In the genomic region with DNA sequence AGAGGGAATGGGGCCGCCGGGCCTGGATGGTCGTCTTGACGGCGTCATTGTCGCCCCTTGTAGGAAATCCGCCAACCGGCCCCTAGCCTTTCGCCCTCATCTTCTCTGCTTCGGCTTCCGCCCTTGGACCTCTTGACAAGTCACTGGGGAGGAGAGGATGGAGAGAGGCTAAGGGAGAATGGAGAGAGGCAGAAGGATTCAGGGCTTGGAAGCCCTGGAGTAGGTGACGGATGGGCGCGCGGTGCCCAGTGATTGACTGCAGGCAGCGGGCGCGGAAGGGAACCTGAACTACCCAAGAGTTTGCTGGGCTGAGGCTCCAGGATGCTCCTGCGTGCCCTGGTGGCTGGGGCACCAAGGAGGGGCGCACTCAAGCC, we compare ENCODE assay signal across 8 cellular contexts. TPM values are rescaled to one million over a fixed set of nuclear protein-coding genes. Genes with fewer than 3 reads are reported as not detected.
DNase-seq lines count a peak whose midpoint lies in the region; ATAC-seq and TF ChIP-seq lines count a peak whose summit lies in the region.

No MANE protein-coding gene starts in this region.

- no peak for ATAC-seq in GM21737 (IDR thresholded peaks at IDR 0.05; ENCODE audit: unreplicated experiment)

- no peaks in the 10 kb centered on the region for H3F3A ChIP-seq in MM.1S (ENCODE audit: insufficient read depth, low read length)

- TF ChIP-seq CTCF in MM.1S (IDR thresholded peaks at IDR 0.05; ENCODE audit: low read length) (no peak), fibroblast of the aortic adventitia (IDR thresholded peaks at IDR 0.05; ENCODE audit: insufficient read depth, low read length) (no peak), osteoblast (IDR thresholded peaks at IDR 0.05; ENCODE audit: extremely low read depth, low read depth, low read length) (no peak)

- H3K36me3 ChIP-seq in MM.1S (replicated peaks; ENCODE audit: insufficient read depth, low read length) (no peaks in the 10 kb centered on the region), osteoblast (ENCODE audit: insufficient read depth, low read length) (no peaks in the 10 kb centered on the region)

- peak overlapping the region; percentile 61; the same call in 1 of the 2 replicates for H2AFZ ChIP-seq in MM.1S (ENCODE audit: low read length)
- H2AFZ ChIP-seq in osteoblast (ENCODE audit: low read length), result peak overlapping the region; percentile 88

- no peaks in the 10 kb centered on the region for H3K9me3 ChIP-seq in MM.1S (replicated peaks; ENCODE audit: insufficient read depth, low read length)
- H3K9me3 ChIP-seq in osteoblast (ENCODE audit: low read depth, low read length), result peaks cover 3% of the 10 kb centered on the region

- H3K4me3 ChIP-seq in MM.1S (ENCODE audit: low read length) (peak overlapping the region; percentile 14; the same call in 1 of the 2 replicates), fibroblast of the aortic adventitia (ENCODE audit: low read depth, low read length) (peak overlapping the region; percentile 48), osteoblast (ENCODE audit: insufficient read depth, low read length) (peak overlapping the region; percentile 82)

- H4K20me1 ChIP-seq in MM.1S (ENCODE audit: insufficient read depth, low read length) (no peaks in the 10 kb centered on the region), osteoblast (ENCODE audit: insufficient read depth, low read length) (no peaks in the 10 kb centered on the region)

- DNase-seq in DMS53 treated with DMSO at 0.1 percent for 48 hours (lab: John Stamatoyannopoulos, UW; ENCODE audit: unreplicated experiment) (peak; percentile 68), MM.1S (no peak), fibroblast of the aortic adventitia (ENCODE audit: low read depth) (no peak), osteoblast (ENCODE audit: insufficient read length, low spot score, missing footprints) (peak; percentile 76), SKM-1 (lab: John Stamatoyannopoulos, UW; ENCODE audit: unreplicated experiment) (no peak), NCI-H69 (lab: John Stamatoyannopoulos, UW) (no peak)
- no peak for DNase-seq in effector CD4-positive, alpha-beta T cell

- H3K79me2 ChIP-seq in MM.1S (ENCODE audit: low read length), result no peaks in the 10 kb centered on the region
- H3K79me2 ChIP-seq in osteoblast (ENCODE audit: insufficient read depth, low read length), result peaks cover 32% of the 10 kb centered on the region

- no peaks in the 10 kb centered on the region for H3K27me3 ChIP-seq in MM.1S (replicated peaks; ENCODE audit: insufficient read depth, low read length)
- no peaks in the 10 kb centered on the region for H3K27me3 ChIP-seq in osteoblast (ENCODE audit: insufficient read depth, low read length)

- H3K4me1 ChIP-seq in MM.1S (ENCODE audit: low read length) (no peaks in the 10 kb centered on the region), osteoblast (ENCODE audit: insufficient read depth, low read length) (peaks cover 17% of the 10 kb centered on the region)

- H3K4me2 ChIP-seq in MM.1S (ENCODE audit: low read depth, low read length), result peak overlapping the region; percentile 32; the same call in 1 of the 2 replicates
- H3K4me2 ChIP-seq in osteoblast (ENCODE audit: insufficient read depth, low read length), result peak overlapping the region; percentile 89

- H3K9ac ChIP-seq in MM.1S (ENCODE audit: low read length), result no peak overlapping the region

- no peaks in the 10 kb centered on the region for H3K9me2 ChIP-seq in MM.1S (replicated peaks; ENCODE audit: insufficient read depth, low read length)

- H3K27ac ChIP-seq in MM.1S (ENCODE audit: low read length), result no peak overlapping the region
- peak overlapping the region; percentile 37 for H3K27ac ChIP-seq in osteoblast (ENCODE audit: low read depth, low read length)

RNA-seq across cellular contexts. Expression of gene PDE4B, which starts 0.7 kb away (rescaled TPM):
- total RNA-seq in fibroblast of the aortic adventitia (ENCODE audit: low replicate concordance) (2.3 and 8.7 TPM in 2 replicates), osteoblast (19.2 and 21.4 TPM in 2 replicates)

Comparison
In these comparisons a context has a peak if more than half of its experiments do, and no peak if none do; other contexts are left out.
1. DNase-seq: peak in DMS53 treated with DMSO at 0.1 percent for 48 hours (single experiment) and osteoblast (single experiment); none in MM.1S (single experiment), fibroblast of the aortic adventitia (single experiment), effector CD4-positive, alpha-beta T cell (single experiment), SKM-1 (single experiment) and NCI-H69 (single experiment).
2. H3K4me3 ChIP-seq: peak in every context shown above with its lines; median percentile 82 in osteoblast; 48 in fibroblast of the aortic adventitia; 14 in MM.1S.